27 cellular contexts compared by ENCODE assay signal in genomic region chr14:99079061-99079727, GRCh38.
"Had no signal": no experiment of that assay in that cellular context is flagged by ENCODE, and none has a peak within 500 bp of the region (broad histone marks: within the 10 kb centered on the region; RNA-seq: fewer than 3 reads in every experiment).

No MANE protein-coding gene starts in this region.

- H3K4me3 ChIP-seq: left ventricle myocardium inferior, lung, mucosa of descending colon, pancreas, prostate gland, skin epidermis, stomach, testis, thyroid gland, transverse colon, upper lobe of right lung had no signal

- H3K27me3 Mint-ChIP-seq: naive thymus-derived CD4-positive, alpha-beta T cell; natural killer cell treated with Interleukin-12 subunit alpha and Interleukin-12 subunit beta and Interleukin-15 and Interleukin-18, amount 100 ng/mL, for 72 hours; stimulated activated naive B cell treated with anti-CD40 and anti-IgM and Interleukin-4, amounts not matched to agents 10 μg/mL and 1 μg/mL and 100 μg/mL, for 72 hours had no signal

- H3K27ac Mint-ChIP-seq: immature natural killer cell; natural killer cell treated with Interleukin-12 subunit alpha and Interleukin-12 subunit beta and Interleukin-15 and Interleukin-18, amount 100 ng/mL, for 72 hours; stimulated activated naive B cell treated with anti-CD40 and anti-IgM and Interleukin-4, amounts not matched to agents 10 μg/mL and 1 μg/mL and 100 μg/mL, for 72 hours had no signal

- H3K4me1 ChIP-seq: left ventricle myocardium inferior, pancreas, prostate gland, stomach, testis, thyroid gland, transverse colon, upper lobe of right lung had no signal

- H3K9me3 ChIP-seq: mucosa of descending colon, pancreas, prostate gland, testis, thyroid gland, transverse colon, upper lobe of right lung had no signal

- H3K4me1 Mint-ChIP-seq: stimulated activated naive B cell treated with anti-CD40 and anti-IgM and Interleukin-4, amounts not matched to agents 10 μg/mL and 1 μg/mL and 100 μg/mL, for 72 hours had no signal

- H3K27ac ChIP-seq: left ventricle myocardium inferior, pancreas, prostate gland, skin epidermis, stomach, testis, thyroid gland, transverse colon, upper lobe of right lung had no signal

- ATAC-seq: mucosa of descending colon; naive thymus-derived CD4-positive, alpha-beta T cell; natural killer cell treated with Interleukin-12 subunit alpha and Interleukin-12 subunit beta and Interleukin-15 and Interleukin-18, amount 100 ng/mL, for 72 hours; pancreas; right cardiac atrium; sciatic nerve; stimulated activated naive B cell treated with anti-CD40 and anti-IgM and Interleukin-4, amounts not matched to agents 10 μg/mL and 1 μg/mL and 100 μg/mL, for 72 hours; stimulated activated naive CD8-positive, alpha-beta T cell treated with anti-CD3 and anti-CD28 coated beads, Interleukin-15, Interleukin-2, amounts not matched to agents 100 U/mL and 50 U/mL, for 24 hours; upper lobe of right lung had no signal

- H3K36me3 Mint-ChIP-seq: stimulated activated naive B cell treated with anti-CD40 and anti-IgM and Interleukin-4, amounts not matched to agents 10 μg/mL and 1 μg/mL and 100 μg/mL, for 72 hours had no signal

- H3K9me3 Mint-ChIP-seq: immature natural killer cell had no signal

- H3K36me3 ChIP-seq: left ventricle myocardium inferior, pancreas, prostate gland, stomach, thyroid gland, transverse colon, upper lobe of right lung had no signal

- DNase-seq: hypothalamus; immature natural killer cell; left ventricle myocardium inferior; mesendoderm; midbrain; mucosa of descending colon; naive thymus-derived CD4-positive, alpha-beta T cell; pancreas; posterior cingulate gyrus; retina; right cardiac atrium; stimulated activated CD4-positive, alpha-beta T cell treated with anti-CD3 and anti-CD28 coated beads, Interleukin-12 subunit alpha, Interleukin-12 subunit beta, amount 100 ng/mL, for 4 hours; stimulated activated CD4-positive, alpha-beta T cell treated with anti-CD3 and anti-CD28 coated beads, Interleukin-15, amount 100 ng/mL, for 24 hours; stimulated activated CD4-positive, alpha-beta T cell treated with anti-CD3 and anti-CD28 coated beads, Interleukin-2, amount 100 ng/mL, for 24 hours; stimulated activated CD4-positive, alpha-beta T cell treated with anti-CD3 and anti-CD28 coated beads, Interleukin-4, amount 100 ng/mL, for 1 hour; stimulated activated naive B cell treated with anti-CD40 and anti-IgM and Interleukin-4, amounts not matched to agents 10 μg/mL and 1 μg/mL and 100 μg/mL, for 72 hours; stimulated activated naive CD8-positive, alpha-beta T cell treated with anti-CD3 and anti-CD28 coated beads, Interleukin-15, Interleukin-2, amounts not matched to agents 100 U/mL and 50 U/mL, for 24 hours; stomach; testis; thyroid gland; transverse colon; upper lobe of right lung had no signal

- H3K4me3 Mint-ChIP-seq: immature natural killer cell; naive thymus-derived CD4-positive, alpha-beta T cell; natural killer cell treated with Interleukin-12 subunit alpha and Interleukin-12 subunit beta and Interleukin-15 and Interleukin-18, amount 100 ng/mL, for 72 hours; stimulated activated naive B cell treated with anti-CD40 and anti-IgM and Interleukin-4, amounts not matched to agents 10 μg/mL and 1 μg/mL and 100 μg/mL, for 72 hours had no signal

- H3K27me3 ChIP-seq: pancreas, testis, thyroid gland, transverse colon, upper lobe of right lung had no signal
